7 cellular contexts compared by ENCODE assay signal in genomic region chr5:175696139-175696854, GRCh38. TPM values are rescaled to one million over a fixed set of nuclear protein-coding genes. Genes with fewer than 3 reads are reported as not detected.
DNase-seq lines count a peak whose midpoint lies in the region; ATAC-seq and TF ChIP-seq lines count a peak whose summit lies in the region.

No MANE protein-coding gene starts in this region.

- H3K4me1 ChIP-seq in psoas muscle (no peaks in the 10 kb centered on the region), uterus (no peaks in the 10 kb centered on the region)

- H3K27ac ChIP-seq in psoas muscle = no peak overlapping the region
- no peak overlapping the region for H3K27ac ChIP-seq in uterus

- intact Hi-C loops in psoas muscle (cut with DNase I) = no loop called here
- intact Hi-C loops in uterus (cut with DNase I; ENCODE audit: low total_unique reads) = no loop called here

- peak; percentile 70 for DNase-seq in GM13976 (ENCODE audit: low spot score)
- DNase-seq in NCI-H82 treated with DMSO at 0.1 percent for 48 hours (lab: John Stamatoyannopoulos, UW; ENCODE audit: unreplicated experiment) = peak; percentile 21
- DNase-seq in activated CD8-positive, alpha-beta memory T cell treated with anti-CD3 and anti-CD28 coated beads for 48 hours (ENCODE audit: low read depth in 2 of 3, low spot score in 2 of 3) = peak; percentile 39 to 62 (median 50)
- peak; percentile 43 for DNase-seq in fibroblast of villous mesenchyme (ENCODE audit: low read depth)
- DNase-seq in psoas muscle = peak; percentile 74 to 85
- DNase-seq in uterus = peak; percentile 22 to 26

- in situ Hi-C loops in GM13976 (cut with MboI; ENCODE audit: low sequenced_read_pairs, unreplicated experiment) = loop anchor here (10.0 kb wide), 1 partner anchor 161 kb away; no protein-coding TSS in a partner anchor

- ATAC-seq in psoas muscle = peak in 3 of 4 donors; percentile 55 to 73 (median 70)
- ATAC-seq in HG03432 (IDR thresholded peaks at IDR 0.05; ENCODE audit: unreplicated experiment) = no peak

- peak; percentile 31 for TF ChIP-seq CTCF in GM13976 (IDR thresholded peaks at IDR 0.05; ENCODE audit: borderline replicate concordance, control extremely low read depth, extremely low read depth, insufficient read depth, missing control alignments)
- TF ChIP-seq CTCF in fibroblast of villous mesenchyme (IDR thresholded peaks at IDR 0.05; ENCODE audit: insufficient read depth, low read depth, low read length) = peak; percentile 59
- peak; percentile 33 for TF ChIP-seq CTCF in psoas muscle (IDR thresholded peaks at IDR 0.05)
- peak in 2 of 4 experiments; percentile 5 to 8 for TF ChIP-seq CTCF in uterus (IDR thresholded peaks at IDR 0.05)

- H3K9me3 ChIP-seq in psoas muscle (no peaks in the 10 kb centered on the region), uterus (no peaks in the 10 kb centered on the region)

- H3K27me3 ChIP-seq in psoas muscle (ENCODE audit: insufficient read depth in 3 of 3, low read length in 2 of 3) = peaks cover 0 to 8% (median 2%) of the 10 kb centered on the region in 3 donors
- no peaks in the 10 kb centered on the region for H3K27me3 ChIP-seq in uterus

- no peak for TF ChIP-seq POLR2A in uterus (IDR thresholded peaks at IDR 0.05)

- no peak overlapping the region for H3K4me3 ChIP-seq in fibroblast of villous mesenchyme (ENCODE audit: low read depth, low read length)
- no peak overlapping the region for H3K4me3 ChIP-seq in psoas muscle
- no peak overlapping the region for H3K4me3 ChIP-seq in uterus

- H3K36me3 ChIP-seq in psoas muscle (ENCODE audit: insufficient read depth in 1 of 2, low read depth in 1 of 2) = no peaks in the 10 kb centered on the region
- H3K36me3 ChIP-seq in uterus = no peaks in the 10 kb centered on the region

- 46 to 51% (median 50%) methylated on average over 16 of the region's 16 CpGs for WGBS in psoas muscle, 3 donors

RNA-seq across cellular contexts. Expression of gene HRH2, which starts 38.4 kb away (rescaled TPM):
- total RNA-seq in fibroblast of villous mesenchyme = not detected in 2 replicates
- total RNA-seq in psoas muscle = 1 to 10 TPM in 2 of 4 donors, under 1 TPM in 2; 0.49 to 7.0 (median 0.99) TPM
- under 1 TPM; 0.17 to 0.51 (median 0.18) TPM for polyA plus RNA-seq in psoas muscle
- total RNA-seq in uterus = 1 to 10 TPM in 2 of 4 donors, under 1 TPM in 1, not detected in 1; 0.51 to 4.4 (median 4.1) TPM

Comparison
In these comparisons a context has a peak if more than half of its experiments do, and no peak if none do; other contexts are left out.
1. DNase-seq: peak in every context shown above with its lines; median percentile 80 in psoas muscle; 70 in GM13976; 50 in activated CD8-positive, alpha-beta memory T cell treated with anti-CD3 and anti-CD28 coated beads for 48 hours; 43 in fibroblast of villous mesenchyme; 24 in uterus; 21 in NCI-H82 treated with DMSO at 0.1 percent for 48 hours.